In genomic region chr6:107458687-107459282, GRCh38 we compare ENCODE assay signal across 8 cellular contexts. TPM values are rescaled to one million over a fixed set of nuclear protein-coding genes. Genes with fewer than 3 reads are reported as not detected.
DNase-seq lines count a peak whose midpoint lies in the region; TF ChIP-seq lines count a peak whose summit lies in the region.

No MANE protein-coding gene starts in this region.

- TF ChIP-seq CTCF in GM20000 (IDR thresholded peaks at IDR 0.05; ENCODE audit: extremely low read depth, missing control alignments): no peak
- TF ChIP-seq CTCF in breast epithelium (IDR thresholded peaks at IDR 0.05): no peak

- peaks cover 7% of the 10 kb centered on the region for H3K4me1 ChIP-seq in SJSA1 (replicated peaks)
- peaks cover 0 to 3% of the 10 kb centered on the region in 2 donors for H3K4me1 ChIP-seq in breast epithelium

- H3K27me3 ChIP-seq in SJSA1 (replicated peaks) (no peaks in the 10 kb centered on the region), breast epithelium (no peaks in the 10 kb centered on the region)

- H3K36me3 ChIP-seq in SJSA1 (0 out of 2 replicates have a peak, but pooled peaks cover 3% of the 10 kb centered on the region), breast epithelium (no peaks in the 10 kb centered on the region)

- peak; percentile 68 for DNase-seq in ELF-1 (ENCODE audit: low read depth, low spot score)
- DNase-seq in GM20000 (ENCODE audit: low spot score): peak; percentile 29
- DNase-seq in HK-2 (ENCODE audit: unreplicated experiment): peak; percentile 50
- DNase-seq in SJSA1 (ENCODE audit: low read depth in 1 of 2, low spot score in 2 of 2): no peak
- DNase-seq in breast epithelium (ENCODE audit: low spot score in 2 of 2): no peak
- peak; percentile 11 for DNase-seq in kidney glomerular epithelial cell (lab: John Stamatoyannopoulos, UW)
- DNase-seq in stimulated activated CD8-positive, alpha-beta memory T cell treated with anti-CD3 and anti-CD28 coated beads, Interleukin-4, amount 100 ng/mL, for 24 hours (ENCODE audit: low read depth): peak; percentile 7
- DNase-seq in midbrain (lab: John Stamatoyannopoulos, UW): no peak

- intact Hi-C loops in breast epithelium (cut with DNase I; ENCODE audit: low total_unique reads): no loop called here

- peak overlapping the region; percentile 25; the same call in 1 of the 2 replicates for H3K27ac ChIP-seq in SJSA1
- peak overlapping the region; percentile 82 to 95 for H3K27ac ChIP-seq in breast epithelium

- no peaks in the 10 kb centered on the region; the same call in 1 of the 2 replicates for H3K9me3 ChIP-seq in SJSA1 (replicated peaks)
- no peaks in the 10 kb centered on the region for H3K9me3 ChIP-seq in breast epithelium

- H3K4me3 ChIP-seq in SJSA1: peak overlapping the region; percentile 68
- H3K4me3 ChIP-seq in breast epithelium: peak overlapping the region; percentile 78 to 83 (median 80)

- no peak for TF ChIP-seq POLR2A in breast epithelium (IDR thresholded peaks at IDR 0.05)

RNA-seq across cellular contexts. Expression of gene PDSS2, which starts 0.6 kb away (rescaled TPM):
- total RNA-seq in SJSA1 (2014; rRNA removed; shearing (Covaris generic)): 11.5 and 11.9 TPM in 2 replicates
- total RNA-seq in breast epithelium: 10 to 100 TPM in 2 of 3 donors, 1 to 10 TPM in 1; 6.9 to 13.5 (median 11.1) TPM

RNA-seq across cellular contexts. Expression of gene SOBP, which starts 31.1 kb away (rescaled TPM):
- total RNA-seq in SJSA1 (2014; rRNA removed; shearing (Covaris generic)): 0.31 and 1.4 TPM in 2 replicates
- 1 to 10 TPM; 5.6 to 8.2 (median 7.0) TPM for total RNA-seq in breast epithelium

Comparison
In these comparisons a context has a peak if more than half of its experiments do, and no peak if none do; other contexts are left out.
1. DNase-seq: peak in ELF-1 (single experiment), GM20000 (single experiment), HK-2 (single experiment), kidney glomerular epithelial cell (single experiment) and stimulated activated CD8-positive, alpha-beta memory T cell treated with anti-CD3 and anti-CD28 coated beads, Interleukin-4, amount 100 ng/mL, for 24 hours (single experiment); none in SJSA1 (0 of 2), breast epithelium (0 of 2) and midbrain (single experiment).